Comparison of ENCODE assay signal across 8 cellular contexts in genomic region chr12:125065021-125065752, GRCh38. TPM values are rescaled to one million over a fixed set of nuclear protein-coding genes. Genes with fewer than 3 reads are reported as not detected.
A peak's percentile ranks its signal among the peaks of the same experiment; 100 is the strongest.
DNase-seq lines count a peak whose midpoint lies in the region; ATAC-seq, FAIRE-seq and TF ChIP-seq lines count a peak whose summit lies in the region.

TSS of gene AACS (plus strand) at chr12:125065435. CDS start at chr12:125065585, 150 bp downstream.

- H3K27ac ChIP-seq in endothelial cell of umbilical vein (ENCODE audit: insufficient read depth, low read depth, low read length) = no peak within 1 kb of the TSS

- peak; percentile 64 for TF ChIP-seq POLR2A in endothelial cell of umbilical vein (IDR thresholded peaks at IDR 0.05; ENCODE audit: low read depth, low read length)

- dilution Hi-C loops in endothelial cell of umbilical vein (cut with MboI; ENCODE audit: extremely low pct_ligation_motif_present, low sequenced_read_pairs) = no loop called here

- H3K4me2 ChIP-seq in endothelial cell of umbilical vein (ENCODE audit: insufficient read depth, low read length) = peak within 1 kb of the TSS; percentile 81

- CTCF ChIA-PET in endothelial cell of umbilical vein (lab: Charles Lee) = interaction anchor here (1.9 kb wide), 1 partner anchor 16 kb away, joined by 6 read pairs; no protein-coding TSS in a partner anchor

- peak; percentile 48 for FAIRE-seq in endothelial cell of umbilical vein (lab: Jason Lieb, UNC)

- no TSS peak for BruUV-seq in endothelial cell of umbilical vein (replicated peaks; lab: Mats Ljungman, UMichigan)

- H3K79me2 ChIP-seq in endothelial cell of umbilical vein (ENCODE audit: control insufficient read depth, insufficient read depth, low read length) = peaks cover 7% of the 10 kb centered on the region

- H2AFZ ChIP-seq in endothelial cell of umbilical vein (ENCODE audit: low read depth, low read length) = peak within 1 kb of the TSS; percentile 84

- peak within 1 kb of the TSS; percentile 71 for H3K9ac ChIP-seq in endothelial cell of umbilical vein (replicated peaks; ENCODE audit: extremely low read depth, insufficient read depth, low read length)

- DNase-seq in CMK (ENCODE audit: low read depth) = peak; percentile 45
- DNase-seq in HK-2 (ENCODE audit: unreplicated experiment) = peak; percentile 80
- peak; percentile 69 for DNase-seq in NOMO-1 treated with DMSO at 0.1 percent for 48 hours (lab: John Stamatoyannopoulos, UW; ENCODE audit: unreplicated experiment)
- DNase-seq in activated CD8-positive, alpha-beta memory T cell treated with anti-CD3 and anti-CD28 coated beads, Interleukin-2, amount 50 U/mL, for 4 hours = peak; percentile 76
- DNase-seq in endothelial cell of umbilical vein (ENCODE audit: low read depth, low spot score) = peak; percentile 75
- peak; percentile 50 for DNase-seq in middle frontal gyrus (ENCODE audit: extremely low spot score, low spot score)
- DNase-seq in stimulated activated CD8-positive, alpha-beta memory T cell treated with anti-CD3 and anti-CD28 coated beads, Interleukin-2, amount 100 ng/mL, for 48 hours (ENCODE audit: low read depth in 2 of 2) = peak; percentile 65

- POLR2A ChIA-PET in endothelial cell of umbilical vein (lab: Charles Lee) = interaction anchor here (0.7 kb wide), 2 partner anchors 151 to 463 kb away, joined by 3 to 5 read pairs; partner anchors contain the start of gene UBC

- peak in 1 of 2 donors; percentile 1 for TF ChIP-seq CTCF in endothelial cell of umbilical vein (IDR thresholded peaks at IDR 0.05; ENCODE audit: extremely low read depth in 1 of 2, insufficient read depth in 1 of 2, low read depth in 1 of 2, low read length in 2 of 2)

- peak within 1 kb of the TSS; percentile 72 to 80 (median 78) for H3K4me3 ChIP-seq in endothelial cell of umbilical vein (replicated peaks in 1 of 3; ENCODE audit: insufficient read depth in 1 of 3, low read depth in 1 of 3, low read length in 3 of 3)

- H3K36me3 ChIP-seq in endothelial cell of umbilical vein (ENCODE audit: control insufficient read depth in 2 of 2, extremely low read depth in 1 of 2, insufficient read depth in 2 of 2, low read length in 2 of 2) = no peaks in the 10 kb centered on the region

- H3K27me3 ChIP-seq in endothelial cell of umbilical vein (ENCODE audit: control insufficient read depth in 2 of 2, insufficient read depth in 2 of 2, low read length in 2 of 2) = peaks cover 0 to 3% of the 10 kb centered on the region in 2 experiments

- H3K4me1 ChIP-seq in endothelial cell of umbilical vein (ENCODE audit: control insufficient read depth, extremely low read depth, insufficient read depth, low read length) = peaks cover 13% of the 10 kb centered on the region

- H3K9me1 ChIP-seq in endothelial cell of umbilical vein (replicated peaks; ENCODE audit: control insufficient read depth, extremely low read depth, insufficient read depth, low read length) = no peaks in the 10 kb centered on the region

- intact Hi-C loops in endothelial cell of umbilical vein (cut with micrococcal nuclease) = loop anchor here (1.0 to 2.0 kb wide), 2 partner anchors 16 to 76 kb away; partner anchors contain the start of gene DHX37

- peak; percentile 94 for ATAC-seq in GM19455 (IDR thresholded peaks at IDR 0.05; ENCODE audit: unreplicated experiment)

- no peaks in the 10 kb centered on the region for H4K20me1 ChIP-seq in endothelial cell of umbilical vein (replicated peaks; ENCODE audit: control insufficient read depth, extremely low read depth, insufficient read depth, low read length)

- H3K9me3 ChIP-seq in endothelial cell of umbilical vein (replicated peaks; ENCODE audit: control insufficient read depth, insufficient read depth, low read length) = no peaks in the 10 kb centered on the region

TF ChIP-seq in endothelial cell of umbilical vein, 7 proteins besides CTCF, POLR2A, EP300 and RAD21:
- peak; percentile 71 for TF ChIP-seq POLR2AphosphoS5 (IDR thresholded peaks at IDR 0.05; ENCODE audit: insufficient read depth, low read depth, low read length)
- TF ChIP-seq GATA2 (IDR thresholded peaks at IDR 0.05; ENCODE audit: insufficient read depth, insufficient read length, low read depth, low read length) = no peak

RNA-seq across cellular contexts. Expression of gene AACS, which starts in this region (rescaled TPM):
- total RNA-seq in endothelial cell of umbilical vein = 40.3 and 44.7 TPM in 2 replicates
- polyA plus RNA-seq in endothelial cell of umbilical vein = 30.6 and 34.7 TPM in 2 replicates
- 28.0 and 28.4 TPM in 2 replicates for polyA plus RNA-seq in endothelial cell of umbilical vein (2011; cell fraction: cytosol; rRNA removed)
- polyA plus RNA-seq in endothelial cell of umbilical vein (2011; cell fraction: nucleus; rRNA removed) = 45.8 and 54.2 TPM in 2 replicates
- 20.4 and 29.5 TPM in 2 replicates for polyA plus RNA-seq in endothelial cell of umbilical vein (2012)
- polyA minus RNA-seq in endothelial cell of umbilical vein = 45.7 and 67.1 TPM in 2 replicates
- 17.4 TPM for polyA minus RNA-seq in endothelial cell of umbilical vein (2011; cell fraction: cytosol; rRNA and poly(A)+ RNA removed)
- polyA minus RNA-seq in endothelial cell of umbilical vein (2011; cell fraction: nucleus; rRNA and poly(A)+ RNA removed) = 21.6 and 25.7 TPM in 2 replicates
